ENCODE assay signal across 8 cellular contexts in the genomic region with DNA sequence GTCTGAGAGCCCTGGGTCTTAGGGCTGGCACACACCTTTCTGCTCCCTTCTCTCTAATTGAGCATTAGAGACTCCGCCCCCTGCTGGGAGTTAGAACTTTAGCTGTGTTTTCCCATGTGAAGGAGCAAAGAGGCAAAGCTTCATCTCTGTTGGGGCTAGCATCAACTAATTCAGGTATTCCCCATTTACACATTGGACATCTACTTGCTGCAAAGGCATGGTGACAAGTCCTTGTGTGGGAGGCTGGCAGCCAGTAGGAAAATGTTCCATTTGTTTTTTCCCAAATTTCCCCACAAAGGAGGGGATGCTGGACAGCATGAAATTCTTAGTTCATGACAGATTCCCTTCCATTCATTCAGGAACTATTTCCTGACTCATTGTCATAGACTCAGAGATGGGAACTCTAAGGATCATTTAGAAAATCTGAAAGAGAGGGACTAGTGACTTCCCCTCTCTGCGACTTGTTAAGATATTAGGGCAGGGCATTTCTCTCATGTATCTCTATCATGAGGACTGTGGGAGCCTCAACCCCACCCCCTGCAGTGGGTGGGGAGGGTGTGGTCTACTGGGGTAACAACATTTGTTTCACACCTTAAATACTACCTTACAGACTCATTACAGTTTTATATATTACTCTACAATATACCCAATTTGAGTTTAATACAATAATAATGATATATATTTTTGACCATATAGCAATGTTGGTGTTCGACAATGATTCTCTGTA. TPM values are rescaled to one million over a fixed set of nuclear protein-coding genes. Genes with fewer than 3 reads are reported as not detected.
DNase-seq lines count a peak whose midpoint lies in the region; ATAC-seq and TF ChIP-seq lines count a peak whose summit lies in the region.

No MANE protein-coding gene starts in this region.

- H3K27ac Mint-ChIP-seq in stimulated activated effector memory CD8-positive, alpha-beta T cell treated with anti-CD3 and anti-CD28 coated beads, Interleukin-12 subunit alpha, Interleukin-12 subunit beta, amount 100 ng/mL, for 72 hours, result peak overlapping the region; percentile 91

- H3K4me1 Mint-ChIP-seq in stimulated activated effector memory CD8-positive, alpha-beta T cell treated with anti-CD3 and anti-CD28 coated beads, Interleukin-12 subunit alpha, Interleukin-12 subunit beta, amount 100 ng/mL, for 72 hours, result peaks cover 77% of the 10 kb centered on the region

- TF ChIP-seq CTCF in epithelial cell of proximal tubule (conservative IDR thresholded peaks at IDR 0.05; ENCODE audit: low read depth, low read length), result no peak

- DNase-seq in DMS 273 (lab: John Stamatoyannopoulos, UW; ENCODE audit: unreplicated experiment), result peak; percentile 10
- DNase-seq in DMS 273 treated with DMSO at 0.1 percent for 48 hours (lab: John Stamatoyannopoulos, UW), result no peak
- DNase-seq in SW480 (ENCODE audit: low spot score), result peak; percentile 32
- DNase-seq in epithelial cell of proximal tubule (ENCODE audit: low read depth), result no peak
- DNase-seq in stimulated activated effector memory CD8-positive, alpha-beta T cell treated with anti-CD3 and anti-CD28 coated beads, Interleukin-12 subunit alpha, Interleukin-12 subunit beta, amount 100 ng/mL, for 72 hours (ENCODE audit: low spot score in 2 of 2), result no peak
- no peak for DNase-seq in Kasumi-1 (lab: John Stamatoyannopoulos, UW)
- no peak for DNase-seq in GM19240 (ENCODE audit: insufficient read length, low spot score)
- DNase-seq in epidermal melanocyte (ENCODE audit: insufficient read length, low spot score), result no peak

- H3K4me3 ChIP-seq in epithelial cell of proximal tubule (ENCODE audit: low read depth, low read length), result peak overlapping the region; percentile 88

- H3K36me3 Mint-ChIP-seq in stimulated activated effector memory CD8-positive, alpha-beta T cell treated with anti-CD3 and anti-CD28 coated beads, Interleukin-12 subunit alpha, Interleukin-12 subunit beta, amount 100 ng/mL, for 72 hours, result peaks cover 97% of the 10 kb centered on the region

- peak overlapping the region; percentile 82 for H3K4me3 Mint-ChIP-seq in stimulated activated effector memory CD8-positive, alpha-beta T cell treated with anti-CD3 and anti-CD28 coated beads, Interleukin-12 subunit alpha, Interleukin-12 subunit beta, amount 100 ng/mL, for 72 hours

- H3K9me3 Mint-ChIP-seq in stimulated activated effector memory CD8-positive, alpha-beta T cell treated with anti-CD3 and anti-CD28 coated beads, Interleukin-12 subunit alpha, Interleukin-12 subunit beta, amount 100 ng/mL, for 72 hours, result peaks cover 2% of the 10 kb centered on the region

- ATAC-seq in stimulated activated effector memory CD8-positive, alpha-beta T cell treated with anti-CD3 and anti-CD28 coated beads, Interleukin-12 subunit alpha, Interleukin-12 subunit beta, amount 100 ng/mL, for 72 hours, result no peak

RNA-seq across cellular contexts. Expression of a gene that starts 3.7 kb away (rescaled TPM):
- total RNA-seq in epithelial cell of proximal tubule, result 244 and 296 TPM in 2 replicates

Comparison
In these comparisons a context has a peak if more than half of its experiments do, and no peak if none do; other contexts are left out.
1. DNase-seq: peak in DMS 273 (single experiment) and SW480 (single experiment); none in DMS 273 treated with DMSO at 0.1 percent for 48 hours (single experiment), epithelial cell of proximal tubule (single experiment), stimulated activated effector memory CD8-positive, alpha-beta T cell treated with anti-CD3 and anti-CD28 coated beads, Interleukin-12 subunit alpha, Interleukin-12 subunit beta, amount 100 ng/mL, for 72 hours (0 of 2), Kasumi-1 (0 of 2), GM19240 (single experiment) and epidermal melanocyte (single experiment).